In the genomic region with DNA sequence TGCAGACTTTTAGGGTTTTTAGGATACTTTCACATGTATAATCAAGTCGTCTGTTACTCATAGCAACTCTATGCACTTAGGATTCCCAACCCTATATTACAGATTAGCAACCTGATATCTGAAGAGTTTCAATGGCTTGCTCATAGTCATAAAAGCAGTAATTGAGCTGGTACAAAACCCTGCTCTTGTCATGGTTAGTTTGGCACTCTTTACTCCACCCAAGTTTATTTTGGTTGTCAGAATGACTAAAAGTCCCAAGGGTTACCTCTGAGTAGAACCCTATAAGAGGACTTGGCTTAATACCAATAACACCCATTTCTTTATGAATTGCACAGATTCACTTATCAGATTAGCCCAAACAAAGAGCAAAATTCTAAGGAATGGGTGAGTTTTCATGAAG, we compare ENCODE assay signal across 17 cellular contexts.
DNase-seq lines count a peak whose midpoint lies in the region; ATAC-seq and TF ChIP-seq lines count a peak whose summit lies in the region.
"Had no signal": no experiment of that assay in that cellular context is flagged by ENCODE, and none has a peak within 500 bp of the region (broad histone marks: within the 10 kb centered on the region; RNA-seq: fewer than 3 reads in every experiment).

No MANE protein-coding gene starts in this region.

- no peak overlapping the region for H3K4me3 ChIP-seq in PC-3 (ENCODE audit: low read length)
- H3K4me3 ChIP-seq in CD8-positive, alpha-beta memory T cell (ENCODE audit: low read length): no peak overlapping the region
- H3K4me3 ChIP-seq: SJCRH30 had no signal

- no peak overlapping the region for H3K9ac ChIP-seq in PC-3 (ENCODE audit: low read length)

- H3K79me2 ChIP-seq in PC-3 (ENCODE audit: low read length): no peaks in the 10 kb centered on the region

- H3K4me1 Mint-ChIP-seq in CD8-positive, alpha-beta memory T cell: no peaks in the 10 kb centered on the region
- H3K4me1 Mint-ChIP-seq: CD4-positive, CD25-positive, alpha-beta regulatory T cell had no signal

- no peak overlapping the region for H3K27ac Mint-ChIP-seq in CD8-positive, alpha-beta memory T cell
- H3K27ac Mint-ChIP-seq: CD4-positive, CD25-positive, alpha-beta regulatory T cell; H9 had no signal

- peaks cover 0 to 5% (median 2%) of the 10 kb centered on the region in 5 donors for H3K9me3 Mint-ChIP-seq in CD8-positive, alpha-beta memory T cell
- H3K9me3 Mint-ChIP-seq: H9 had no signal

- CTCF ChIA-PET in PC-3 (lab: Charles Lee): no interaction called here
- CTCF ChIA-PET in CD8-positive, alpha-beta memory T cell (lab: Charles Lee): no interaction called here

- no peaks in the 10 kb centered on the region for H3K27me3 ChIP-seq in PC-3 (ENCODE audit: low read length)
- H3K27me3 ChIP-seq in CD8-positive, alpha-beta memory T cell (ENCODE audit: insufficient read depth, low read length, poor library complexity, severe bottlenecking): no peaks in the 10 kb centered on the region
- H3K27me3 ChIP-seq: BE2C, SJCRH30 had no signal

- no peak overlapping the region for H3K4me3 Mint-ChIP-seq in CD8-positive, alpha-beta memory T cell
- H3K4me3 Mint-ChIP-seq: CD4-positive, CD25-positive, alpha-beta regulatory T cell; H9 had no signal

- H3K9me2 ChIP-seq in PC-3 (replicated peaks; ENCODE audit: low read length): no peaks in the 10 kb centered on the region

- intact Hi-C loops in PC-3 (cut with micrococcal nuclease): no loop called here

- POLR2A ChIA-PET in PC-3 (lab: Charles Lee; ENCODE audit: unreplicated experiment): no interaction called here
- POLR2A ChIA-PET in CD8-positive, alpha-beta memory T cell (lab: Charles Lee): no interaction called here

- no peaks in the 10 kb centered on the region for H3K9me3 ChIP-seq in PC-3 (ENCODE audit: low read length)
- no peaks in the 10 kb centered on the region for H3K9me3 ChIP-seq in CD8-positive, alpha-beta memory T cell (ENCODE audit: low read length)
- H3K9me3 ChIP-seq: BE2C, Caco-2, SJCRH30 had no signal

- no peaks in the 10 kb centered on the region for H3K36me3 ChIP-seq in PC-3 (ENCODE audit: low read depth, low read length)
- H3K36me3 ChIP-seq in CD8-positive, alpha-beta memory T cell (ENCODE audit: insufficient read depth, low read length): no peaks in the 10 kb centered on the region
- H3K36me3 ChIP-seq: BE2C, SJCRH30 had no signal

- H3K4me2 ChIP-seq in PC-3 (ENCODE audit: low read length): no peak overlapping the region

- H3K4me1 ChIP-seq in PC-3 (ENCODE audit: insufficient read depth, low read length): no peaks in the 10 kb centered on the region
- H3K4me1 ChIP-seq in CD8-positive, alpha-beta memory T cell (ENCODE audit: insufficient read depth, low read length): no peaks in the 10 kb centered on the region
- H3K4me1 ChIP-seq: BE2C, Caco-2, SJCRH30 had no signal

- BruUV-seq in PC-3 (replicated peaks; lab: Mats Ljungman, UMichigan): no TSS peak

- no peak overlapping the region for H2AFZ ChIP-seq in PC-3 (ENCODE audit: low read length)

- TF ChIP-seq CTCF in PC-3 (conservative IDR thresholded peaks at IDR 0.05; ENCODE audit: low read depth, low read length): no peak

- ATAC-seq in PC-3 (no peak), HG03565 (IDR thresholded peaks at IDR 0.05; ENCODE audit: unreplicated experiment) (no peak), GM21723 (IDR thresholded peaks at IDR 0.05; ENCODE audit: unreplicated experiment) (no peak)

- no peaks in the 10 kb centered on the region for H3K36me3 Mint-ChIP-seq in CD8-positive, alpha-beta memory T cell
- H3K36me3 Mint-ChIP-seq: CD4-positive, CD25-positive, alpha-beta regulatory T cell had no signal

- no peaks in the 10 kb centered on the region for H3F3A ChIP-seq in PC-3 (ENCODE audit: low read length, unreplicated experiment)

- H4K20me1 ChIP-seq in PC-3 (ENCODE audit: low read length): no peaks in the 10 kb centered on the region

- H3K27me3 Mint-ChIP-seq in CD8-positive, alpha-beta memory T cell: no peaks in the 10 kb centered on the region
- H3K27me3 Mint-ChIP-seq: CD4-positive, CD25-positive, alpha-beta regulatory T cell had no signal

- H3K27ac ChIP-seq in PC-3 (ENCODE audit: low read length): no peak overlapping the region
- H3K27ac ChIP-seq in CD8-positive, alpha-beta memory T cell (ENCODE audit: low read depth, low read length): no peak overlapping the region
- H3K27ac ChIP-seq: RWPE1, SJCRH30 had no signal

- peak; percentile 35 for DNase-seq in NCI-H748 (lab: John Stamatoyannopoulos, UW; ENCODE audit: unreplicated experiment)
- DNase-seq in NCI-H748 treated with DMSO at 0.1 percent for 48 hours (lab: John Stamatoyannopoulos, UW): no peak
- peak; percentile 27 for DNase-seq in NCI-H1436 treated with DMSO at 0.1 percent for 48 hours (lab: John Stamatoyannopoulos, UW)
- peak; percentile 7 for DNase-seq in PC-3
- no peak for DNase-seq in CD8-positive, alpha-beta memory T cell
- DNase-seq: BE2C; Caco-2; CD4-positive, CD25-positive, alpha-beta regulatory T cell; H9; IMR-90; NCI-H2171; NCI-H446 treated with DMSO at 0.1 percent for 48 hours; NCI-H774; SJCRH30 had no signal

Comparison
In these comparisons a context has a peak if more than half of its experiments do, and no peak if none do; other contexts are left out.
1. DNase-seq: peak in NCI-H748 (single experiment), NCI-H1436 treated with DMSO at 0.1 percent for 48 hours (single experiment) and PC-3 (single experiment); none in NCI-H748 treated with DMSO at 0.1 percent for 48 hours (single experiment) and CD8-positive, alpha-beta memory T cell (0 of 5).